ENCODE assay signal across 8 cellular contexts in genomic region chr13:110615005-110615321, GRCh38. TPM values are rescaled to one million over a fixed set of nuclear protein-coding genes. Genes with fewer than 3 reads are reported as not detected.
A peak's percentile ranks its signal among the peaks of the same experiment; 100 is the strongest.
DNase-seq lines count a peak whose midpoint lies in the region; ATAC-seq and TF ChIP-seq lines count a peak whose summit lies in the region.

No MANE protein-coding gene starts in this region.

- peak overlapping the region in 9 of 10 donors; percentile 69 to 98 (median 88) for H3K4me3 ChIP-seq in heart right ventricle
- peak overlapping the region; percentile 89 to 98 (median 91) for H3K4me3 ChIP-seq in breast epithelium
- peak overlapping the region; percentile 60 to 91 for H3K4me3 ChIP-seq in uterus

- H3K36me3 ChIP-seq in heart right ventricle (no peaks in the 10 kb centered on the region), breast epithelium (no peaks in the 10 kb centered on the region), uterus (no peaks in the 10 kb centered on the region)

- intact Hi-C loops in heart right ventricle (cut with DNase I) (loop anchor here in 5 of 10 donors (5.0 to 10.0 kb wide), 5 partner anchors 53 to 100 kb away; partner anchors contain the start of genes ING1 (in 3 of the 5), CARS2 (in 2 of the 5) and RAB20 (in 1 of the 5)), left ventricle myocardium superior (cut with micrococcal nuclease) (no loop called here), breast epithelium (cut with DNase I; ENCODE audit: low total_unique reads) (no loop called here), uterus (cut with DNase I; ENCODE audit: low total_unique reads) (no loop called here)

- 86 to 88% methylated on average over 11 of the region's 11 CpGs for WGBS in heart right ventricle, 2 donors

- H3K4me3 Mint-ChIP-seq in mesothelial cell of epicardium = peak overlapping the region; percentile 90

- H3K36me3 Mint-ChIP-seq in mesothelial cell of epicardium = no peaks in the 10 kb centered on the region

- H3K4me1 Mint-ChIP-seq in mesothelial cell of epicardium = peaks cover 52% of the 10 kb centered on the region

- peak overlapping the region; percentile 96 for H3K27ac Mint-ChIP-seq in mesothelial cell of epicardium

- H3K9me3 ChIP-seq in heart right ventricle = peaks cover 0 to 6% (median 0%) of the 10 kb centered on the region in 11 donors
- H3K9me3 ChIP-seq in breast epithelium = no peaks in the 10 kb centered on the region
- H3K9me3 ChIP-seq in uterus = no peaks in the 10 kb centered on the region

- in situ Hi-C loops in ACHN (cut with HindIII; ENCODE audit: low pct_ligation_motif_present, low pct_unique_long_range_greater_than_20kb, low sequenced_read_pairs) = no loop called here

- ATAC-seq in heart right ventricle (peak in 4 of 8 donors; percentile 1 to 5 (median 2)), left ventricle myocardium superior (no peak), HG03378 (IDR thresholded peaks at IDR 0.05; ENCODE audit: unreplicated experiment) (no peak)

- H3K4me1 ChIP-seq in heart right ventricle (peaks cover 0 to 44% (median 37%) of the 10 kb centered on the region in 9 donors), breast epithelium (peaks cover 0 to 18% of the 10 kb centered on the region in 2 donors), uterus (peaks cover 11 to 12% of the 10 kb centered on the region in 2 donors)

- H3K27me3 ChIP-seq in heart right ventricle = peaks cover 0 to 13% (median 0%) of the 10 kb centered on the region in 7 donors
- H3K27me3 ChIP-seq in breast epithelium = no peaks in the 10 kb centered on the region
- H3K27me3 ChIP-seq in uterus = no peaks in the 10 kb centered on the region

- no peak for DNase-seq in heart right ventricle
- no peak for DNase-seq in left ventricle myocardium superior
- DNase-seq in breast epithelium (ENCODE audit: low spot score in 2 of 2) = no peak
- no peak for DNase-seq in mesothelial cell of epicardium (ENCODE audit: low spot score in 2 of 2, unreplicated experiment in 2 of 2)
- no peak for DNase-seq in uterus
- DNase-seq in NCI-H1092 (lab: John Stamatoyannopoulos, UW) = no peak
- no peak for DNase-seq in ACHN

- no peak for TF ChIP-seq POLR2A in breast epithelium (IDR thresholded peaks at IDR 0.05)
- TF ChIP-seq POLR2A in uterus (IDR thresholded peaks at IDR 0.05) = no peak

- H3K27ac ChIP-seq in heart right ventricle (peak overlapping the region in 9 of 10 donors; percentile 87 to 98 (median 93)), breast epithelium (peak overlapping the region; percentile 92 to 97), uterus (peak overlapping the region; percentile 78 to 85)

- TF ChIP-seq CTCF in heart right ventricle (IDR thresholded peaks at IDR 0.05) (no peak), breast epithelium (IDR thresholded peaks at IDR 0.05) (no peak), mesothelial cell of epicardium (IDR thresholded peaks at IDR 0.05; ENCODE audit: unreplicated experiment) (no peak), uterus (IDR thresholded peaks at IDR 0.05) (no peak)

- peaks cover 6% of the 10 kb centered on the region for H3K9me3 Mint-ChIP-seq in mesothelial cell of epicardium

- no peaks in the 10 kb centered on the region for H3K27me3 Mint-ChIP-seq in mesothelial cell of epicardium (ENCODE audit: low read depth)

RNA-seq across cellular contexts. Expression of gene NAXD, which starts 0.4 kb away (rescaled TPM):
- 10 to 100 TPM; 24.7 to 33.9 (median 27.8) TPM for total RNA-seq in heart right ventricle
- polyA plus RNA-seq in heart right ventricle = 10 to 100 TPM; 22.1 to 43.4 TPM
- total RNA-seq in left ventricle myocardium superior = 30.1 TPM
- 10 to 100 TPM; 23.4 to 34.8 (median 32.1) TPM for total RNA-seq in breast epithelium
- total RNA-seq in mesothelial cell of epicardium = 39.5 to 41.4 TPM (median 40.8 TPM) in 3 replicates
- total RNA-seq in uterus = 10 to 100 TPM; 26.0 to 37.9 (median 35.4) TPM

RNA-seq across cellular contexts. Expression of gene RAB20, which starts 53.4 kb away (rescaled TPM):
- total RNA-seq in heart right ventricle (10 to 100 TPM in 9 of 10 donors, 1 to 10 TPM in 1; 9.4 to 40.8 (median 12.5) TPM), left ventricle myocardium superior (10.3 TPM), breast epithelium (10 to 100 TPM; 25.8 to 33.4 (median 30.0) TPM), mesothelial cell of epicardium (8.9 to 10.2 TPM (median 9.6 TPM) in 3 replicates), uterus (10 to 100 TPM in 2 of 4 donors, 1 to 10 TPM in 1, under 1 TPM in 1; 0.77 to 12.4 (median 9.1) TPM)
- polyA plus RNA-seq in heart right ventricle = 10 to 100 TPM in 1 of 2 donors, 1 to 10 TPM in 1; 5.4 to 15.3 TPM
